Comparison of ENCODE assay signal across 2 cellular contexts in the genomic region with DNA sequence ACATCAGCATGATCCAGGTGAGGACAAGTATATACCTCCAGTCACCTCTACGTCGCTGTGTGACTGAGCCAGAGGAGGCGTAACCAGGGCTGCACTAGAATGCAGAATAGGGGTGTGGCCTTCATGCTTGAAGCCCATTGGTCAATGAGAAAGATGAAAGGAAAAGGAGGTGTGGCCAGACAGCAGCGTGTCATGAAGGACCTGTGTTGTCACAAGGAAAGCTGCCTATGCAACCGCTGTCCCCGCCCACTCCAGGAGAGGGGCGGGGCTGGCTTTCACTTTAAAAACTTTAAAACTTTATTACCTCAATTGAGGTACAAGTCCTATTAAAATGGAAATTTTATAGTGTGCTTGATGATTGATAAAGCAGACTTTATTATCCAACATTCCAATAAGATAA. TPM values are rescaled to one million over a fixed set of nuclear protein-coding genes. Genes with fewer than 3 reads are reported as not detected.
"Had no signal": no experiment of that assay in that cellular context is flagged by ENCODE, and none has a peak within 500 bp of the region (broad histone marks: within the 10 kb centered on the region; RNA-seq: fewer than 3 reads in every experiment).

A gene with protein sequence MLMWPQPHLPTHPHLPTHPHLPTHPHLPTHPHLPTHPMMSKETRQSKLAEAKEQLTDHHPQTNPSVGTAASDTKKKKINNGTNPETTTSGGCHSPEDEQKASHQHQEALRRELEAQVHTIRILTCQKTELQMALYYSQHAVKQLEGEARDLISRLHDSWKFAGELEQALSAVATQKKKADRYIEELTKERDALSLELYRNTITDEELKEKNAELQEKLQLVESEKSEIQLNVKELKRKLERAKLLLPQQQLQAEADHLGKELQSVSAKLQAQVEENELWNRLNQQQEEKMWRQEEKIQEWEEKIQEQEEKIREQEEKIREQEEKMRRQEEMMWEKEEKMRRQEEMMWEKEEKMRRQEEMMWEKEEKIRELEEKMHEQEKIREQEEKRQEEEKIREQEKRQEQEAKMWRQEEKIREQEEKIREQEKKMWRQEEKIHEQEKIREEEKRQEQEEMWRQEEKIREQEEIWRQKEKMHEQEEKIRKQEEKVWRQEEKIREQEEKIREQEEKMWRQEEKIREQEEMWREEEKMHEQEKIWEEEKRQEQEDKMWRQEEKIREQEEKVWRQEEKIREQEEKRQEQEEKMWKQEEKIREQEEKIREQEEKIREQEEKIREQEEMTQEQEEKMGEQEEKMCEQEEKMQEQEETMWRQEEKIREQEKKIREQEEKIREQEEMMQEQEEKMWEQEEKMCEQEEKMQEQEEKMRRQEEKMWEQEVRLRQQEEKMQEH (minus strand): TSS at position 101 of the 400 bp plus-strand sequence. CDS start 91 bp downstream, at position 10.

RNA-seq across cellular contexts. Expression of the gene that starts here (rescaled TPM):
- total RNA-seq: G401, GM12878 had no signal
- polyA plus RNA-seq: GM12878 had no signal
